ENCODE assay signal across 2 cellular contexts in the genomic region with DNA sequence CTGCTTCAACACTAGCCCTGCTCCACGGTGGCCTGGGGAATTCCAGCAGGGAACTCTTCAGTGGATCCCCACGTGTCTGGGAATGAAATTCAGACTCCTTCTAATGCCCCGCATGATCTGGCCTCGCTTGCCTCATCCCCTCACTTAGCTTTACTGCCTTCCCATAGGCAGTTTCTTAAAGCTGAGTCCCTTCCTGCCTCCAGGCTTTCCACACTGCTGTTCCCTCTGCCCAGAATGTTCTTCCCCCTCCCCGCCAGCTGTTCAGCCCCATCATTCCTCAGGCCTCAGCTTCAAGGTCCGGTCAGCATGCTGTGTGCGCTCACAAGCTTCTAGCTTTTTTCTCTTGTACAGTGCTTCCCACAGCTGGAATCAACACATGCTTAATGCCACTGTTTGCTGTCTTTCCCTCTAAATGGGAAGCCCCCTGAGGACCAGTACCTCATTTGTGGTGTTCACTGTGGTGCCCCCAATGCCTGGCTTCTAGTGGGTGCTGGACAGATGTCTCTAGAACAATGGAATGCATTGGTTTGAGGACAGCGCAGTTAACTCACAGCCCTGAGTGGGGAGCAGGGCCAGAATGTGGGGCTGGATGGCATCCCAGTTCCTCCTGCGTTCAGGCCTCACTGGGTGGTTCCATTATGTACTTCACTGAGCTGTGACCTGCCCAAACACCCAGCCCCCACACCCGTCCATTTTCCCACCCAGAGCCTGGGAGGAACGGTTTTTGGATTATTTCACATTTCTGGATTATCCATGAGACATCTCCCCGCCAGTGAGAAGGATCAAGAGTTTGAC.
A peak's percentile ranks its signal among the peaks of the same experiment; 100 is the strongest.
TF ChIP-seq lines count a peak whose summit lies in the region.

No MANE protein-coding gene starts in this region.

TF ChIP-seq in K562, 482 proteins besides CTCF, POLR2A, EP300 and RAD21:
- no peak for TF ChIP-seq DDX20 (tag; IDR thresholded peaks at IDR 0.05; ENCODE audit: low read depth)
- no peak for TF ChIP-seq ZNF57 (CRISPR knock-in tag; IDR thresholded peaks at IDR 0.05)
- TF ChIP-seq ZNF282 (CRISPR knock-in tag; IDR thresholded peaks at IDR 0.05) = 0 out of 2 replicates have a peak, but pooled peaks have one; percentile 38
- TF ChIP-seq MTA3 (IDR thresholded peaks at IDR 0.05; ENCODE audit: borderline replicate concordance) = no peak
- TF ChIP-seq, protein P1, sequence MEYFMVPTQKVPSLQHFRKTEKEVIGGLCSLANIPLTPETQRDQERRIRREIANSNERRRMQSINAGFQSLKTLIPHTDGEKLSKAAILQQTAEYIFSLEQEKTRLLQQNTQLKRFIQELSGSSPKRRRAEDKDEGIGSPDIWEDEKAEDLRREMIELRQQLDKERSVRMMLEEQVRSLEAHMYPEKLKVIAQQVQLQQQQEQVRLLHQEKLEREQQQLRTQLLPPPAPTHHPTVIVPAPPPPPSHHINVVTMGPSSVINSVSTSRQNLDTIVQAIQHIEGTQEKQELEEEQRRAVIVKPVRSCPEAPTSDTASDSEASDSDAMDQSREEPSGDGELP (CRISPR knock-in tag; IDR thresholded peaks at IDR 0.05; ENCODE audit: borderline replicate concordance) = peak; percentile 60
TF ChIP-seq in K562: peak in this region for 2.

TF ChIP-seq in GM12891, 5 proteins besides CTCF, POLR2A, EP300 and RAD21:
- TF ChIP-seq SPI1 (IDR thresholded peaks at IDR 0.05; ENCODE audit: low read depth, low read length) (no peak), POU2F2 (IDR thresholded peaks at IDR 0.05; ENCODE audit: low read depth, low read length) (no peak), TAF1 (IDR thresholded peaks at IDR 0.05; ENCODE audit: low read depth, low read length) (no peak), PAX5 (IDR thresholded peaks at IDR 0.05; ENCODE audit: insufficient read depth, low read length, severe bottlenecking) (no peak), POLR2AphosphoS5 (IDR thresholded peaks at IDR 0.05; ENCODE audit: low read depth, low read length) (no peak)
